In the genomic region with DNA sequence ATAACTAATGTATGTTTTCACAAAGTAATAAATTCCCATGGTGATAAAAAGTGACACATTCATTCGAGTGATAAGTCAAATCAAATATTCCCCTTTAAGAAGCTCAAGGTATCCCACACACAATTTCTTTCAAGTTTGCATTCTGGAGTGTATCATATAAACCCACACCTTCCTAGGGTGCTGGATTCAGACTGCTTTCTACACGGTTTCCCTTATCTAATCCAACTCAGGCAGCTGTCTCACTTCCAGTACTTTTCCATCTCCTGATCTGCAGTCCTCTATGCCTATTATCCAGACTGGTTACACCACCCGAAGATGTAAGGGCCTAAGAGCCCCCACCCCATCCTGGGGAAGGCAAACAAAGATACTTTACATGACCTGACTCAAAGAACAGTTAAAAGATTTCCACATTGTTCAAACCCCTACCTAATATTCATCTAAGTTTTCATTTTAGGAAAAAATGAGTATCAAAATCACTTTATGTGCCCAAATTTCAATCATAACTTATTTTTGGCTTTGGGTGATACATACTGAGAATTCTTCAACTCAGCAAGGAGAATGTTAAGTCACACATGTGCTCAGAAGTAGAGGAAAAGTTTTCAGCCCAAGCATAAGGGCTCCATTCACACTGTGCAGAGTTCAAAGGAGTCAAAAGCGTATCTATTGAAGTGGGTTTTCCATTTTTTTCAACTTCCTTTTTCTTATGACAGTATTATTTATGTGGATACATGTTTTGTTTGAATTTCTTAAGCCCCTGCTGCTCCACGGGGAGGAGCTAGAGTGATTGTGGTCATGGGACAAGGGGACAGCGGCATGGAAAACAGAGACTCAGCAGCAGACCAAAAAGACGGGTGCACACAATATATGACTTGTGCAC, we compare ENCODE assay signal across 8 cellular contexts. TPM values are rescaled to one million over a fixed set of nuclear protein-coding genes. Genes with fewer than 3 reads are reported as not detected.
DNase-seq lines count a peak whose midpoint lies in the region; ATAC-seq, FAIRE-seq and TF ChIP-seq lines count a peak whose summit lies in the region.

No MANE protein-coding gene starts in this region.

- intact Hi-C loops in kidney (cut with DNase I), result no loop called here

- peak overlapping the region in 1 of 2 donors; percentile 4 for H3K9ac ChIP-seq in kidney (ENCODE audit: low read length in 2 of 2)

- H3K27ac Mint-ChIP-seq in activated naive CD8-positive, alpha-beta T cell treated with anti-CD3 and anti-CD28 coated beads, Interleukin-2, amount 50 U/mL, for 24 hours, result peak overlapping the region; percentile 97
- H3K27ac Mint-ChIP-seq in stimulated activated memory B cell treated with anti-CD40 and anti-IgM and Interleukin-4, amounts not matched to agents 10 μg/mL and 1 μg/mL and 100 μg/mL, for 72 hours, result peak overlapping the region; percentile 91

- H3K4me3 Mint-ChIP-seq in activated naive CD8-positive, alpha-beta T cell treated with anti-CD3 and anti-CD28 coated beads, Interleukin-2, amount 50 U/mL, for 24 hours, result peak overlapping the region; percentile 77
- peak overlapping the region; percentile 50 for H3K4me3 Mint-ChIP-seq in stimulated activated memory B cell treated with anti-CD40 and anti-IgM and Interleukin-4, amounts not matched to agents 10 μg/mL and 1 μg/mL and 100 μg/mL, for 72 hours

- FAIRE-seq in kidney (lab: Jason Lieb, UNC) (no peak), RCC 7860 (lab: Jason Lieb, UNC) (no peak)

- H3K4me1 Mint-ChIP-seq in activated naive CD8-positive, alpha-beta T cell treated with anti-CD3 and anti-CD28 coated beads, Interleukin-2, amount 50 U/mL, for 24 hours, result peaks cover 75% of the 10 kb centered on the region
- peaks cover 59% of the 10 kb centered on the region for H3K4me1 Mint-ChIP-seq in stimulated activated memory B cell treated with anti-CD40 and anti-IgM and Interleukin-4, amounts not matched to agents 10 μg/mL and 1 μg/mL and 100 μg/mL, for 72 hours

- H3K9me3 ChIP-seq in kidney (ENCODE audit: control insufficient read depth in 1 of 2, low read length in 2 of 2), result no peaks in the 10 kb centered on the region

- DNase-seq in NCI-H2107 treated with DMSO at 0.1 percent for 48 hours (lab: John Stamatoyannopoulos, UW; ENCODE audit: unreplicated experiment) (peak; percentile 73), NCI-H2107 (lab: John Stamatoyannopoulos, UW) (no peak), NOMO-1 (lab: John Stamatoyannopoulos, UW; ENCODE audit: unreplicated experiment in 2 of 2) (peak; percentile 75 to 83), kidney (no peak), RCC 7860 (ENCODE audit: low spot score) (no peak), NCI-H526 (lab: John Stamatoyannopoulos, UW) (no peak)
- DNase-seq in activated naive CD8-positive, alpha-beta T cell treated with anti-CD3 and anti-CD28 coated beads, Interleukin-2, amount 50 U/mL, for 24 hours, result peak; percentile 40

- peaks cover 13 to 42% of the 10 kb centered on the region in 2 donors for H3K4me1 ChIP-seq in kidney (ENCODE audit: control insufficient read depth in 1 of 2, insufficient read depth in 1 of 2, low read depth in 1 of 2, low read length in 2 of 2)

- no peaks in the 10 kb centered on the region for H3K36me3 ChIP-seq in kidney (ENCODE audit: control insufficient read depth in 1 of 2, insufficient read depth in 2 of 2, low read length in 2 of 2)

- H3K27me3 Mint-ChIP-seq in activated naive CD8-positive, alpha-beta T cell treated with anti-CD3 and anti-CD28 coated beads, Interleukin-2, amount 50 U/mL, for 24 hours, result no peaks in the 10 kb centered on the region
- H3K27me3 Mint-ChIP-seq in stimulated activated memory B cell treated with anti-CD40 and anti-IgM and Interleukin-4, amounts not matched to agents 10 μg/mL and 1 μg/mL and 100 μg/mL, for 72 hours, result no peaks in the 10 kb centered on the region

- ATAC-seq in activated naive CD8-positive, alpha-beta T cell treated with anti-CD3 and anti-CD28 coated beads, Interleukin-2, amount 50 U/mL, for 24 hours, result peak; percentile 71
- ATAC-seq in stimulated activated memory B cell treated with anti-CD40 and anti-IgM and Interleukin-4, amounts not matched to agents 10 μg/mL and 1 μg/mL and 100 μg/mL, for 72 hours, result peak; percentile 39

- peak overlapping the region; percentile 28 to 93 for H3K27ac ChIP-seq in kidney (ENCODE audit: low read depth in 2 of 2, low read length in 2 of 2)

- peaks cover 6% of the 10 kb centered on the region for H3K36me3 Mint-ChIP-seq in activated naive CD8-positive, alpha-beta T cell treated with anti-CD3 and anti-CD28 coated beads, Interleukin-2, amount 50 U/mL, for 24 hours (ENCODE audit: low read depth)
- H3K36me3 Mint-ChIP-seq in stimulated activated memory B cell treated with anti-CD40 and anti-IgM and Interleukin-4, amounts not matched to agents 10 μg/mL and 1 μg/mL and 100 μg/mL, for 72 hours, result peaks cover 6% of the 10 kb centered on the region

- H3K4me3 ChIP-seq in kidney (ENCODE audit: low read length in 2 of 2), result no peak overlapping the region

- no peak for TF ChIP-seq CTCF in kidney (IDR thresholded peaks at IDR 0.05; ENCODE audit: borderline replicate concordance, extremely low read depth, insufficient read depth)

- H3K9me3 Mint-ChIP-seq in activated naive CD8-positive, alpha-beta T cell treated with anti-CD3 and anti-CD28 coated beads, Interleukin-2, amount 50 U/mL, for 24 hours, result no peaks in the 10 kb centered on the region
- no peaks in the 10 kb centered on the region for H3K9me3 Mint-ChIP-seq in stimulated activated memory B cell treated with anti-CD40 and anti-IgM and Interleukin-4, amounts not matched to agents 10 μg/mL and 1 μg/mL and 100 μg/mL, for 72 hours

RNA-seq across cellular contexts. Expression of a gene that starts 41.8 kb away (rescaled TPM):
- total RNA-seq in kidney, result 104 TPM
- 16.6 TPM for polyA plus RNA-seq in kidney (ENCODE audit: insufficient read depth, low read depth, low replicate concordance)

RNA-seq across cellular contexts. Expression of a gene that starts 55.9 kb away (rescaled TPM):
- 14.3 TPM for total RNA-seq in kidney
- polyA plus RNA-seq in kidney (ENCODE audit: insufficient read depth, low read depth, low replicate concordance), result 3.7 TPM

Comparison
In these comparisons a context has a peak if more than half of its experiments do, and no peak if none do; other contexts are left out.
1. DNase-seq: peak in NCI-H2107 treated with DMSO at 0.1 percent for 48 hours (single experiment), NOMO-1 (2 of 2) and activated naive CD8-positive, alpha-beta T cell treated with anti-CD3 and anti-CD28 coated beads, Interleukin-2, amount 50 U/mL, for 24 hours (single experiment); none in NCI-H2107 (single experiment), kidney (single experiment), RCC 7860 (single experiment) and NCI-H526 (0 of 2).